ENCODE assay signal across 20 cellular contexts in the genomic region with DNA sequence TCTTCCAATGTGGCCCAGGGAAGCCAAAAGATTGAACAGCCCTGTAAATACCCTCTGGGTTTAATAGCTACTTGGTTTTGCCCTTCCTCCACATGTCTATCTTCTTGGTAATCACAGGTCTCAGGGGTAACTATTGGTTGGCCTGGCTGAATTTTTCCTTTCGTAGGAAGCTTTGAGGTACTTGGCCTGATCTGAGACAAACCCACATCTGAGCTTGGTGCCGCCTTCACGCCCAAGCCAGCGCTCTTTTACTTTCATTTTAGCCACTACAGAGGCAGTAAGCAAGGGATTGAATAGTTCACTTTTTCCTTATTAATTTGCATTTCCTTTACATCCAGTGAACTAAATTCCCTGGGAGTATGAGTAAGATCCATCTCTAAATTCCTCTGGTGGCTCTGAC.
DNase-seq lines count a peak whose midpoint lies in the region; ATAC-seq and TF ChIP-seq lines count a peak whose summit lies in the region.
"Had no signal": no experiment of that assay in that cellular context is flagged by ENCODE, and none has a peak within 500 bp of the region (broad histone marks: within the 10 kb centered on the region; RNA-seq: fewer than 3 reads in every experiment).

No MANE protein-coding gene starts in this region.

- H3K4me3 Mint-ChIP-seq in activated naive CD4-positive, alpha-beta T cell treated with anti-CD3 and anti-CD28 coated beads, Interleukin-2, amount 50 U/mL, for 24 hours = peak overlapping the region; percentile 66
- peak overlapping the region; percentile 76 for H3K4me3 Mint-ChIP-seq in activated naive CD8-positive, alpha-beta T cell
- H3K4me3 Mint-ChIP-seq: nephron had no signal

- H3K27me3 Mint-ChIP-seq in activated naive CD4-positive, alpha-beta T cell treated with anti-CD3 and anti-CD28 coated beads, Interleukin-2, amount 50 U/mL, for 24 hours = no peaks in the 10 kb centered on the region
- no peaks in the 10 kb centered on the region for H3K27me3 Mint-ChIP-seq in activated naive CD8-positive, alpha-beta T cell

- DNase-seq in activated naive CD4-positive, alpha-beta T cell (lab: John Stamatoyannopoulos, UW) = no peak
- no peak for DNase-seq in stimulated activated naive CD8-positive, alpha-beta T cell treated with anti-CD3 and anti-CD28 coated beads, Interleukin-15, Interleukin-2, amounts not matched to agents 100 U/mL and 50 U/mL, for 24 hours
- DNase-seq in lower leg skin (ENCODE audit: low spot score in 2 of 2) (no peak), HAP-1 (ENCODE audit: low spot score in 2 of 2) (no peak), substantia nigra (lab: John Stamatoyannopoulos, UW) (no peak)
- DNase-seq: cortex of kidney; glutamatergic neuron; Karpas-422; left cardiac atrium; NCI-H1048; NCI-H2029; NCI-H446; pancreas; stimulated activated CD4-positive, alpha-beta T cell treated with anti-CD3 and anti-CD28 coated beads, Interleukin-2, amount 100 ng/mL, for 24 hours; upper lobe of right lung had no signal

- H3K4me3 ChIP-seq in lower leg skin (ENCODE audit: low read depth, poor library complexity, severe bottlenecking) (no peak overlapping the region), HAP-1 (no peak overlapping the region)
- H3K4me3 ChIP-seq: pancreas, upper lobe of right lung had no signal

- no peaks in the 10 kb centered on the region for H3K9me3 Mint-ChIP-seq in activated naive CD4-positive, alpha-beta T cell treated with anti-CD3 and anti-CD28 coated beads, Interleukin-2, amount 50 U/mL, for 24 hours
- no peaks in the 10 kb centered on the region for H3K9me3 Mint-ChIP-seq in activated naive CD8-positive, alpha-beta T cell (ENCODE audit: low read depth)
- H3K9me3 Mint-ChIP-seq: nephron had no signal

- WGBS in lower leg skin, 2 donors = 85% methylated on average over 4 of the region's 4 CpGs; no CpG with 5 or more reads in 1 of the 2 donors

- H3K27me3 ChIP-seq in HAP-1 (ENCODE audit: low read depth) = no peaks in the 10 kb centered on the region
- H3K27me3 ChIP-seq: pancreas, upper lobe of right lung had no signal

- intact Hi-C loops in lower leg skin (cut with DNase I; ENCODE audit: low total_unique reads) = no loop called here

- H3K36me3 ChIP-seq in KOPT-K1 (ENCODE audit: insufficient read depth, low read length) (no peaks in the 10 kb centered on the region), HAP-1 (replicated peaks) (no peaks in the 10 kb centered on the region)
- H3K36me3 ChIP-seq: pancreas, upper lobe of right lung had no signal

- peak; percentile 49 for ATAC-seq in stimulated activated naive CD8-positive, alpha-beta T cell treated with anti-CD3 and anti-CD28 coated beads, Interleukin-15, Interleukin-2, amounts not matched to agents 100 U/mL and 50 U/mL, for 24 hours
- ATAC-seq: left cardiac atrium, Panc1, pancreas, upper lobe of right lung had no signal

- H3K9me3 ChIP-seq in KOPT-K1 (ENCODE audit: insufficient read depth, low read length, poor library complexity, severe bottlenecking) (no peaks in the 10 kb centered on the region), HAP-1 (no peaks in the 10 kb centered on the region)
- H3K9me3 ChIP-seq: pancreas, upper lobe of right lung had no signal

- TF ChIP-seq POLR2A in lower leg skin (IDR thresholded peaks at IDR 0.05) = no peak

- in situ Hi-C loops in HAP-1 (cut with MboI; ENCODE audit: low sequenced_read_pairs) = no loop called here

- TF ChIP-seq CTCF in lower leg skin (IDR thresholded peaks at IDR 0.05) = no peak

- no peaks in the 10 kb centered on the region for H3K4me1 ChIP-seq in HAP-1
- H3K4me1 ChIP-seq: pancreas, upper lobe of right lung had no signal

- peaks cover 6% of the 10 kb centered on the region for H3K4me1 Mint-ChIP-seq in activated naive CD4-positive, alpha-beta T cell treated with anti-CD3 and anti-CD28 coated beads, Interleukin-2, amount 50 U/mL, for 24 hours
- H3K4me1 Mint-ChIP-seq in activated naive CD8-positive, alpha-beta T cell (ENCODE audit: low read depth) = peaks cover 11% of the 10 kb centered on the region
- H3K4me1 Mint-ChIP-seq: nephron had no signal

- peak overlapping the region; percentile 41 for H3K27ac Mint-ChIP-seq in activated naive CD4-positive, alpha-beta T cell treated with anti-CD3 and anti-CD28 coated beads, Interleukin-2, amount 50 U/mL, for 24 hours
- peak overlapping the region; percentile 18 for H3K27ac Mint-ChIP-seq in activated naive CD8-positive, alpha-beta T cell
- H3K27ac Mint-ChIP-seq: nephron had no signal

- H3K27ac ChIP-seq in KOPT-K1 (ENCODE audit: low read depth, low read length, poor library complexity, severe bottlenecking) (peak overlapping the region; percentile 70), substantia nigra (ENCODE audit: low read depth, low read length, poor library complexity, severe bottlenecking) (no peak overlapping the region)
- H3K27ac ChIP-seq: pancreas, upper lobe of right lung had no signal

- H3K36me3 Mint-ChIP-seq in activated naive CD4-positive, alpha-beta T cell treated with anti-CD3 and anti-CD28 coated beads, Interleukin-2, amount 50 U/mL, for 24 hours = no peaks in the 10 kb centered on the region
- H3K36me3 Mint-ChIP-seq in activated naive CD8-positive, alpha-beta T cell = no peaks in the 10 kb centered on the region
